Comparison of ENCODE assay signal across 8 cellular contexts in the genomic region with DNA sequence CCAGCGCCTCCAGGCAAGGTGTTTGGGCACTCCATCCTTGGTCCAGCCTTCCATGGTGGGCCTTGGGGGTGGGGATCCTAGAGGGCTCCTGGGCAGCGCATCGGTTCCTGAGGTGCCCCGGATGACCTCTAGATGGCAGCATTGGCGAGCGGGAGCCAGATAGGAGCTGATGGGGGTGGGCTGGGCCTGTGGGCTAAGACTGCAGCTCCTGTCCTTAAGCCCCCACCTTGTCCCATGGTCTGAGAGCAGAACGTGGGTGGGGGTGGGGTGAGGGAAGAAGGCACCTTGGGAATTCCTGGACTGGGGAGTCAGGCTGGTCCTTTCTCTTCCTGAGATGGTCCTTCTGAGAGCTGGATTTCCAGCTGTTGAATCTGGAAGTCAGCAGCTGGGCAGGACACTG.
DNase-seq lines count a peak whose midpoint lies in the region; ATAC-seq and TF ChIP-seq lines count a peak whose summit lies in the region.

No MANE protein-coding gene starts in this region.

- DNase-seq in SHP77 (lab: John Stamatoyannopoulos, UW), result peak; percentile 19 to 59
- DNase-seq in SHP77 treated with DMSO at 0.1 percent for 48 hours (lab: John Stamatoyannopoulos, UW), result no peak
- DNase-seq in NCI-H2081 (lab: John Stamatoyannopoulos, UW), result peak; percentile 53 to 71
- DNase-seq in activated CD4-positive, CD25-positive, alpha-beta regulatory T cell treated with anti-CD3 and anti-CD28 coated beads, Interleukin-2, amount 50 U/mL, for 16 hours (ENCODE audit: low read depth, low spot score), result peak; percentile 26
- peak; percentile 26 for DNase-seq in colonic mucosa
- DNase-seq in memory B cell (ENCODE audit: low spot score in 2 of 2), result peak; percentile 39 to 63
- peak; percentile 19 for DNase-seq in stimulated activated CD8-positive, alpha-beta memory T cell treated with anti-CD3 and anti-CD28 coated beads, Interleukin-4, amount 100 ng/mL, for 24 hours (ENCODE audit: low read depth)

- no peak overlapping the region for H3K4me3 ChIP-seq in colonic mucosa

- H3K4me3 Mint-ChIP-seq in memory B cell, result no peak overlapping the region

- ATAC-seq in memory B cell (ENCODE audit: low read depth), result peak; percentile 71
- ATAC-seq in HG02884 (IDR thresholded peaks at IDR 0.05; ENCODE audit: unreplicated experiment), result no peak

- no peak overlapping the region for H3K27ac ChIP-seq in colonic mucosa

- H3K4me1 ChIP-seq in colonic mucosa, result no peaks in the 10 kb centered on the region

- intact Hi-C loops in colonic mucosa (cut with DNase I), result loop anchor here (10.0 kb wide), 1 partner anchor 859 kb away; no protein-coding TSS in a partner anchor

- no peaks in the 10 kb centered on the region for H3K4me1 Mint-ChIP-seq in memory B cell

- H3K9me3 ChIP-seq in colonic mucosa, result no peaks in the 10 kb centered on the region

- peaks cover 23% of the 10 kb centered on the region for H3K27me3 Mint-ChIP-seq in memory B cell

- no peaks in the 10 kb centered on the region for H3K36me3 ChIP-seq in colonic mucosa

- no peak overlapping the region for H3K27ac Mint-ChIP-seq in memory B cell

- no peak overlapping the region for H3K9ac ChIP-seq in colonic mucosa (ENCODE audit: low read depth in 2 of 2, low read length in 2 of 2)

- H3K27me3 ChIP-seq in colonic mucosa, result no peaks in the 10 kb centered on the region

- H3K36me3 Mint-ChIP-seq in memory B cell, result no peaks in the 10 kb centered on the region

- H3K9me3 Mint-ChIP-seq in memory B cell, result no peaks in the 10 kb centered on the region

- TF ChIP-seq CTCF in colonic mucosa (IDR thresholded peaks at IDR 0.05), result peak; percentile 71
